2 cellular contexts compared by ENCODE assay signal in genomic region chr12:105110851-105111250, GRCh38.
TF ChIP-seq lines count a peak whose summit lies in the region.

No MANE protein-coding gene starts in this region.

TF ChIP-seq in SK-N-SH, 30 proteins besides CTCF, POLR2A, EP300 and RAD21 (continued from another document):
- TF ChIP-seq USF1 (IDR thresholded peaks at IDR 0.05; ENCODE audit: borderline replicate concordance, low read depth) (no peak), RFX5 (IDR thresholded peaks at IDR 0.05; ENCODE audit: low read length) (no peak), MEF2A (IDR thresholded peaks at IDR 0.05; ENCODE audit: borderline replicate concordance, low read depth) (no peak), SMC3 (IDR thresholded peaks at IDR 0.05; ENCODE audit: low read depth, low read length) (no peak), FOSL2 (IDR thresholded peaks at IDR 0.05; ENCODE audit: borderline replicate concordance, low read depth) (no peak)

TF ChIP-seq in SK-N-SH treated with all-trans-retinoic acid at 6 μM for 48 hours, 23 proteins besides CTCF, POLR2A, EP300 and RAD21 (continued from another document):
- no peak for TF ChIP-seq GLIS3 (CRISPR knock-in tag; IDR thresholded peaks at IDR 0.05)
- TF ChIP-seq ZNF70 (CRISPR knock-in tag; IDR thresholded peaks at IDR 0.05), result no peak
- TF ChIP-seq TCF4 (CRISPR knock-in tag; IDR thresholded peaks at IDR 0.05; ENCODE audit: borderline replicate concordance), result no peak
- TF ChIP-seq TSHZ2 (CRISPR knock-in tag; IDR thresholded peaks at IDR 0.05), result no peak
- no peak for TF ChIP-seq PPARA (CRISPR knock-in tag; IDR thresholded peaks at IDR 0.05; ENCODE audit: borderline replicate concordance)
- no peak for TF ChIP-seq ZC3H10 (CRISPR knock-in tag; IDR thresholded peaks at IDR 0.05)
- no peak for TF ChIP-seq ZFP3 (CRISPR knock-in tag; IDR thresholded peaks at IDR 0.05)
- no peak for TF ChIP-seq CSRNP3 (CRISPR knock-in tag; IDR thresholded peaks at IDR 0.05)
- no peak for TF ChIP-seq TOX (CRISPR knock-in tag; IDR thresholded peaks at IDR 0.05; ENCODE audit: borderline replicate concordance)
- TF ChIP-seq ESRRG (CRISPR knock-in tag; IDR thresholded peaks at IDR 0.05), result no peak
